ENCODE assay signal across 18 cellular contexts in the genomic region with DNA sequence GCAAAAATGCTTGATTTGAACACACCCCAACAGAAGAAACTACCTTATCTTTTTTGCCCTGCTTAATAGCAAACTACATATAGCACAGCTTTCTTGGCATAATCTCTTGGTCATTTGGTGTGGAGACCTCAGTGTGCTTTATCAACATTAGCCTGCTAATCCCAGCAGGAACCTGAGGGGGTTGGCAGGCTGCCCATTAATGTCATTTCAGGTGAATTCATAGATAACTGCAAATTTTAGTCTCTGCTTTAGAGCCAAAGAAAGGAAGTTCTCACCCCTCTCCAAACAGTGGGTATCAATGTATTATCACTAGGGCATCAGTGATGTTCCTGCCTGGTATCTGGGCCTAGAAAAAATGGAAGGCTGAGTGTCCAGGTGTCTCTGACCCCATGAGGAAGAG.
"Had no signal": no experiment of that assay in that cellular context is flagged by ENCODE, and none has a peak within 500 bp of the region (broad histone marks: within the 10 kb centered on the region; RNA-seq: fewer than 3 reads in every experiment).

No MANE protein-coding gene starts in this region.

- H3K27ac Mint-ChIP-seq: activated CD8-positive, alpha-beta T cell treated with anti-CD3 and anti-CD28 coated beads for 36 hours; activated naive CD4-positive, alpha-beta T cell treated with anti-CD3 and anti-CD28 coated beads, Interleukin-2, amount 50 U/mL, for 24 hours; stimulated activated naive CD8-positive, alpha-beta T cell treated with anti-CD3 and anti-CD28 coated beads, Interleukin-15, Interleukin-2, amounts not matched to agents 100 ng/mL and 50 ng/mL, for 24 hours; WTC11 had no signal

- H3K4me1 ChIP-seq: adrenal gland, esophagus squamous epithelium, sigmoid colon, spleen had no signal

- H3K27ac ChIP-seq: adrenal gland, esophagus squamous epithelium, ovary, sigmoid colon, spleen had no signal

- H3K9me3 Mint-ChIP-seq: activated CD8-positive, alpha-beta T cell treated with anti-CD3 and anti-CD28 coated beads for 36 hours; activated naive CD4-positive, alpha-beta T cell treated with anti-CD3 and anti-CD28 coated beads, Interleukin-2, amount 50 U/mL, for 24 hours; stimulated activated naive CD8-positive, alpha-beta T cell treated with anti-CD3 and anti-CD28 coated beads, Interleukin-15, Interleukin-2, amounts not matched to agents 100 ng/mL and 50 ng/mL, for 24 hours had no signal

- H3K4me3 Mint-ChIP-seq: activated CD8-positive, alpha-beta T cell treated with anti-CD3 and anti-CD28 coated beads for 36 hours; activated naive CD4-positive, alpha-beta T cell treated with anti-CD3 and anti-CD28 coated beads, Interleukin-2, amount 50 U/mL, for 24 hours; neural crest cell; stimulated activated naive CD8-positive, alpha-beta T cell treated with anti-CD3 and anti-CD28 coated beads, Interleukin-15, Interleukin-2, amounts not matched to agents 100 ng/mL and 50 ng/mL, for 24 hours; WTC11 had no signal

- H3K4me3 ChIP-seq: adrenal gland, esophagus squamous epithelium, ovary, sigmoid colon, spleen had no signal

- DNase-seq: activated CD4-positive, alpha-beta T cell treated with anti-CD3 and anti-CD28 coated beads for 4 hours; activated CD8-positive, alpha-beta T cell treated with anti-CD3 and anti-CD28 coated beads for 36 hours; activated effector memory CD4-positive, alpha-beta T cell treated with anti-CD3 and anti-CD28 coated beads, Interleukin-2, amount 50 U/mL, for 16 hours; activated T-cell treated with anti-CD3 and anti-CD28 coated beads, Interleukin-2, amount 50 U/mL, for 48 hours; central memory CD4-positive, alpha-beta T cell; cortex of kidney; effector CD4-positive, alpha-beta T cell; esophagus squamous epithelium; hippocampal formation; ovary; sigmoid colon; spleen had no signal

- H3K9me3 ChIP-seq: adrenal gland, ovary had no signal

- H3K27me3 Mint-ChIP-seq: stimulated activated naive CD8-positive, alpha-beta T cell treated with anti-CD3 and anti-CD28 coated beads, Interleukin-15, Interleukin-2, amounts not matched to agents 100 ng/mL and 50 ng/mL, for 24 hours had no signal

- H3K36me3 ChIP-seq: adrenal gland, esophagus squamous epithelium, ovary, sigmoid colon, spleen had no signal

- H3K36me3 Mint-ChIP-seq: activated naive CD4-positive, alpha-beta T cell treated with anti-CD3 and anti-CD28 coated beads, Interleukin-2, amount 50 U/mL, for 24 hours; WTC11 had no signal

- H3K27me3 ChIP-seq: adrenal gland, esophagus squamous epithelium, ovary, sigmoid colon, spleen had no signal

- H3K4me1 Mint-ChIP-seq: activated naive CD4-positive, alpha-beta T cell treated with anti-CD3 and anti-CD28 coated beads, Interleukin-2, amount 50 U/mL, for 24 hours had no signal

- ATAC-seq: activated CD8-positive, alpha-beta T cell treated with anti-CD3 and anti-CD28 coated beads for 36 hours; left lobe of liver; WTC11 had no signal
